In genomic region chr14:69921052-69921451, GRCh38 we compare ENCODE assay signal across 20 cellular contexts. TPM values are rescaled to one million over a fixed set of nuclear protein-coding genes. Genes with fewer than 3 reads are reported as not detected.
DNase-seq lines count a peak whose midpoint lies in the region; ATAC-seq and TF ChIP-seq lines count a peak whose summit lies in the region.
"Had no signal": no experiment of that assay in that cellular context is flagged by ENCODE, and none has a peak within 500 bp of the region (broad histone marks: within the 10 kb centered on the region; RNA-seq: fewer than 3 reads in every experiment).

No MANE protein-coding gene starts in this region.

- intact Hi-C loops in naive thymus-derived CD4-positive, alpha-beta T cell (cut with micrococcal nuclease): no loop called here
- intact Hi-C loops in PC-3 (cut with micrococcal nuclease): no loop called here

- H3K27me3 Mint-ChIP-seq in naive thymus-derived CD4-positive, alpha-beta T cell: peaks cover 12 to 54% (median 38%) of the 10 kb centered on the region in 5 donors
- H3K27me3 Mint-ChIP-seq in T-helper 17 cell: peaks cover 72% of the 10 kb centered on the region

- H2AFZ ChIP-seq in neuronal stem cell (ENCODE audit: low read length): no peak overlapping the region
- no peak overlapping the region for H2AFZ ChIP-seq in PC-3 (ENCODE audit: low read length)

- no peak overlapping the region for H3K4ac ChIP-seq in neuronal stem cell (ENCODE audit: low read length)

- H3K9ac ChIP-seq in neuronal stem cell (ENCODE audit: low read depth, low read length, poor library complexity): no peak overlapping the region
- no peak overlapping the region for H3K9ac ChIP-seq in PC-3 (ENCODE audit: low read length)

- no peak overlapping the region for H3K4me3 ChIP-seq in neuronal stem cell (ENCODE audit: low read length in 2 of 2)
- H3K4me3 ChIP-seq in naive thymus-derived CD4-positive, alpha-beta T cell (ENCODE audit: low read length): no peak overlapping the region
- H3K4me3 ChIP-seq in PC-3 (ENCODE audit: low read length): no peak overlapping the region
- H3K4me3 ChIP-seq: A549, body of pancreas had no signal

- no peak overlapping the region for H3K4me3 Mint-ChIP-seq in naive thymus-derived CD4-positive, alpha-beta T cell
- no peak overlapping the region for H3K4me3 Mint-ChIP-seq in T-helper 17 cell
- H3K4me3 Mint-ChIP-seq: activated naive CD4-positive, alpha-beta T cell treated with anti-CD3 and anti-CD28 coated beads for 36 hours; CD14-positive monocyte; dendritic cell treated with granulocyte-macrophage colony-stimulating factor and Interleukin-4, amounts not matched to agents 40 ng/mL and 50 ng/mL, for 4 days; natural killer cell had no signal

- no peak overlapping the region for H2BK12ac ChIP-seq in neuronal stem cell (ENCODE audit: low read length)

- H2BK5ac ChIP-seq in neuronal stem cell (ENCODE audit: low read length): peak overlapping the region; percentile 46

- peak overlapping the region; percentile 29 for H3K18ac ChIP-seq in neuronal stem cell (ENCODE audit: low read length)

- H3K27ac Mint-ChIP-seq in naive thymus-derived CD4-positive, alpha-beta T cell: no peak overlapping the region
- no peak overlapping the region for H3K27ac Mint-ChIP-seq in T-helper 17 cell
- H3K27ac Mint-ChIP-seq: activated naive CD4-positive, alpha-beta T cell treated with anti-CD3 and anti-CD28 coated beads for 36 hours; CD14-positive monocyte; dendritic cell treated with granulocyte-macrophage colony-stimulating factor and Interleukin-4, amounts not matched to agents 40 ng/mL and 50 ng/mL, for 4 days; natural killer cell had no signal

- no peaks in the 10 kb centered on the region for H3K9me3 Mint-ChIP-seq in naive thymus-derived CD4-positive, alpha-beta T cell
- H3K9me3 Mint-ChIP-seq: activated naive CD4-positive, alpha-beta T cell treated with anti-CD3 and anti-CD28 coated beads for 36 hours; dendritic cell treated with granulocyte-macrophage colony-stimulating factor and Interleukin-4, amounts not matched to agents 40 ng/mL and 50 ng/mL, for 4 days; natural killer cell had no signal

- H3K23ac ChIP-seq in neuronal stem cell (ENCODE audit: low read depth, low read length, poor library complexity): no peak overlapping the region

- no peaks in the 10 kb centered on the region for H3K9me3 ChIP-seq in neuronal stem cell (replicated peaks in 1 of 2; ENCODE audit: control insufficient read depth in 2 of 2, insufficient read depth in 1 of 2, low read depth in 1 of 2, low read length in 2 of 2)
- H3K9me3 ChIP-seq in naive thymus-derived CD4-positive, alpha-beta T cell (ENCODE audit: control insufficient read depth in 2 of 3, low read length in 3 of 3): no peaks in the 10 kb centered on the region
- no peaks in the 10 kb centered on the region for H3K9me3 ChIP-seq in T-helper 17 cell (ENCODE audit: control insufficient read depth, low read length, poor library complexity, severe bottlenecking)
- H3K9me3 ChIP-seq in PC-3 (ENCODE audit: low read length): no peaks in the 10 kb centered on the region
- H3K9me3 ChIP-seq: A549, body of pancreas had no signal

- H3K36me3 ChIP-seq in neuronal stem cell (replicated peaks in 1 of 2; ENCODE audit: control insufficient read depth in 2 of 2, insufficient read depth in 2 of 2, low read length in 2 of 2) (peaks cover 14 to 56% of the 10 kb centered on the region in 2 donors), PC-3 (ENCODE audit: low read depth, low read length) (no peaks in the 10 kb centered on the region)
- no peaks in the 10 kb centered on the region for H3K36me3 ChIP-seq in naive thymus-derived CD4-positive, alpha-beta T cell (ENCODE audit: control insufficient read depth in 2 of 3, insufficient read depth in 3 of 3, low read length in 3 of 3)
- H3K36me3 ChIP-seq: WERI-Rb-1 had no signal

- H3K27me3 ChIP-seq in neuronal stem cell (ENCODE audit: control insufficient read depth in 3 of 3, insufficient read depth in 3 of 3, low read depth in 1 of 3, low read length in 3 of 3) (no peaks in the 10 kb centered on the region), PC-3 (ENCODE audit: low read length) (peaks cover 85% of the 10 kb centered on the region)
- no peaks in the 10 kb centered on the region for H3K27me3 ChIP-seq in naive thymus-derived CD4-positive, alpha-beta T cell (ENCODE audit: control insufficient read depth in 2 of 2, insufficient read depth in 2 of 2, low read length in 2 of 2)
- H3K27me3 ChIP-seq: body of pancreas had no signal

- H2BK15ac ChIP-seq in neuronal stem cell (ENCODE audit: low read length): no peak overlapping the region

- no peak overlapping the region for H3K4me2 ChIP-seq in neuronal stem cell (ENCODE audit: insufficient read depth, low read length, poor library complexity, severe bottlenecking)
- H3K4me2 ChIP-seq in PC-3 (ENCODE audit: low read length): no peak overlapping the region
- H3K4me2 ChIP-seq: A549 had no signal

- DNase-seq in Daoy (ENCODE audit: low read depth) (peak; percentile 94), RPMI7951 (ENCODE audit: low read depth) (peak; percentile 45), fibroblast of gingiva (ENCODE audit: low read depth) (peak; percentile 82), neuronal stem cell (ENCODE audit: low spot score) (no peak), T-helper 17 cell (no peak), PC-3 (no peak)
- DNase-seq in naive thymus-derived CD4-positive, alpha-beta T cell: no peak
- DNase-seq: activated CD4-positive, alpha-beta T cell treated with anti-CD3 and anti-CD28 coated beads, Interleukin-2, amount 50 U/mL, for 4 hours; activated naive CD4-positive, alpha-beta T cell treated with anti-CD3 and anti-CD28 coated beads for 36 hours; body of pancreas; DMS153; erythroblast; natural killer cell; NCI-H2029; NK-92 treated with Interleukin-12 subunit alpha and Interleukin-12 subunit beta, amount 100 ng/mL, for 24 hours; WERI-Rb-1 had no signal

- no CpG with 5 or more reads among the region's 9 CpGs for WGBS in neuronal stem cell (ENCODE audit: extremely low coverage in 2 of 2, insufficient read length in 2 of 2, insufficient replicate concordance in 1 of 2), 2 donors

- H2AK5ac ChIP-seq in neuronal stem cell (ENCODE audit: low read depth, low read length): no peak overlapping the region

- H3K4me1 Mint-ChIP-seq in naive thymus-derived CD4-positive, alpha-beta T cell: no peaks in the 10 kb centered on the region
- peaks cover 2% of the 10 kb centered on the region for H3K4me1 Mint-ChIP-seq in T-helper 17 cell
- H3K4me1 Mint-ChIP-seq: CD14-positive monocyte, natural killer cell had no signal

- H3K36me3 Mint-ChIP-seq in naive thymus-derived CD4-positive, alpha-beta T cell: no peaks in the 10 kb centered on the region
- H3K36me3 Mint-ChIP-seq in T-helper 17 cell (ENCODE audit: low read depth): peaks cover 2% of the 10 kb centered on the region
- H3K36me3 Mint-ChIP-seq: CD14-positive monocyte, natural killer cell had no signal

- H4K91ac ChIP-seq in neuronal stem cell (ENCODE audit: low read depth, low read length, poor library complexity): no peak overlapping the region

- CTCF ChIA-PET in naive thymus-derived CD4-positive, alpha-beta T cell (lab: Charles Lee): no interaction called here
- CTCF ChIA-PET in PC-3 (lab: Charles Lee): no interaction called here

- H4K8ac ChIP-seq in neuronal stem cell (ENCODE audit: low read depth, low read length): no peak overlapping the region

- peaks cover 12% of the 10 kb centered on the region for H3K79me1 ChIP-seq in neuronal stem cell (ENCODE audit: low read depth, low read length)

- H2BK120ac ChIP-seq in neuronal stem cell (ENCODE audit: low read depth, low read length): no peak overlapping the region

- no TSS peak for BruUV-seq in PC-3 (replicated peaks; lab: Mats Ljungman, UMichigan)

- no peak for TF ChIP-seq CTCF in PC-3 (conservative IDR thresholded peaks at IDR 0.05; ENCODE audit: low read depth, low read length)

- H4K20me1 ChIP-seq in PC-3 (ENCODE audit: low read length): no peaks in the 10 kb centered on the region

- no peaks in the 10 kb centered on the region for H3K9me2 ChIP-seq in PC-3 (replicated peaks; ENCODE audit: low read length)

- H3K27ac ChIP-seq in neuronal stem cell (replicated peaks; ENCODE audit: low read length): no peak overlapping the region
- H3K27ac ChIP-seq in naive thymus-derived CD4-positive, alpha-beta T cell (ENCODE audit: low read depth, low read length): no peak overlapping the region
- H3K27ac ChIP-seq in PC-3 (ENCODE audit: low read length): no peak overlapping the region
- H3K27ac ChIP-seq: body of pancreas, WERI-Rb-1 had no signal

- H3K4me1 ChIP-seq in neuronal stem cell (ENCODE audit: control insufficient read depth in 2 of 2, insufficient read depth in 1 of 2, low read depth in 1 of 2, low read length in 2 of 2) (peaks cover 0 to 14% of the 10 kb centered on the region in 2 donors), PC-3 (ENCODE audit: insufficient read depth, low read length) (no peaks in the 10 kb centered on the region)
- H3K4me1 ChIP-seq in naive thymus-derived CD4-positive, alpha-beta T cell (ENCODE audit: control insufficient read depth in 2 of 2, insufficient read depth in 2 of 2, low read length in 2 of 2): no peaks in the 10 kb centered on the region

- POLR2A ChIA-PET in naive thymus-derived CD4-positive, alpha-beta T cell (lab: Charles Lee): no interaction called here
- POLR2A ChIA-PET in PC-3 (lab: Charles Lee; ENCODE audit: unreplicated experiment): no interaction called here

- H3K14ac ChIP-seq in neuronal stem cell (ENCODE audit: low read length): no peak overlapping the region

- H3K79me2 ChIP-seq in PC-3 (ENCODE audit: low read length): no peaks in the 10 kb centered on the region

- no peaks in the 10 kb centered on the region for H3F3A ChIP-seq in PC-3 (ENCODE audit: low read length, unreplicated experiment)

- no peak for ATAC-seq in HG03460 (IDR thresholded peaks at IDR 0.05; ENCODE audit: unreplicated experiment)
- no peak for ATAC-seq in naive thymus-derived CD4-positive, alpha-beta T cell
- no peak for ATAC-seq in T-helper 17 cell
- ATAC-seq in PC-3: no peak
- ATAC-seq: body of pancreas, natural killer cell had no signal

RNA-seq across cellular contexts. Expression of gene SMOC1, which starts 41.8 kb away (rescaled TPM):
- 3.7 and 5.9 TPM in 2 replicates for total RNA-seq in Daoy (2014; rRNA removed; shearing (Covaris generic))
- total RNA-seq in RPMI7951 (2014; rRNA removed; shearing (Covaris generic)): not detected in 2 replicates
- 180 TPM for polyA plus RNA-seq in neuronal stem cell (2013, experiment 1 of 2)
- 179 TPM for polyA plus RNA-seq in neuronal stem cell (2013, experiment 2 of 2)
- total RNA-seq in naive thymus-derived CD4-positive, alpha-beta T cell: under 1 TPM in 1 of 5 experiments, not detected in 4; 0.71 TPM
- not detected for polyA plus RNA-seq in naive thymus-derived CD4-positive, alpha-beta T cell
- total RNA-seq in T-helper 17 cell (not detected), PC-3 (2014; rRNA removed) (not detected in 2 replicates)
- total RNA-seq: activated naive CD4-positive, alpha-beta T cell treated with anti-CD3 and anti-CD28 coated beads for 36 hours; natural killer cell had no signal
- polyA plus RNA-seq: CD14-positive monocyte had no signal

Comparison
In these comparisons a context has a peak if more than half of its experiments do, and no peak if none do; other contexts are left out.
1. DNase-seq: peak in Daoy (single experiment), RPMI7951 (single experiment) and fibroblast of gingiva (single experiment); none in neuronal stem cell (single experiment), naive thymus-derived CD4-positive, alpha-beta T cell (0 of 9), T-helper 17 cell (0 of 3) and PC-3 (single experiment).